ENCODE assay signal across 1 cellular context in genomic region chr4:77075869-77076801, GRCh38.
TF ChIP-seq lines count a peak whose summit lies in the region.

TSS of gene CCNI (minus strand) at chr4:77075989. CDS start at chr4:77066362, 9,627 bp downstream.

TF ChIP-seq in K562, 482 proteins besides CTCF, POLR2A, EP300 and RAD21 (continued from another document and continues in another):
- no peak; the same call in 1 of the 2 replicates for TF ChIP-seq RNF219 (CRISPR knock-in tag; IDR thresholded peaks at IDR 0.05)
- TF ChIP-seq MYC (IDR thresholded peaks at IDR 0.05; ENCODE audit: low read depth, low read length): peak; percentile 66; the same call in 1 of the 2 replicates
- peak; percentile 74 for TF ChIP-seq MYC (CRISPR knock-in tag; IDR thresholded peaks at IDR 0.05; ENCODE audit: borderline replicate concordance, low read depth)
- TF ChIP-seq NFXL1 (CRISPR knock-in tag; IDR thresholded peaks at IDR 0.05): no peak
- no peak for TF ChIP-seq STAG1 (CRISPR knock-in tag; IDR thresholded peaks at IDR 0.05; ENCODE audit: borderline replicate concordance)
- TF ChIP-seq MXD1 (CRISPR knock-in tag; IDR thresholded peaks at IDR 0.05; ENCODE audit: borderline replicate concordance, poor library complexity, severe bottlenecking): no peak
- no peak for TF ChIP-seq ZNF668 (CRISPR knock-in tag; IDR thresholded peaks at IDR 0.05)
- TF ChIP-seq STAT6 (CRISPR knock-in tag; IDR thresholded peaks at IDR 0.05): no peak
- no peak for TF ChIP-seq ZNF217 (CRISPR knock-in tag; IDR thresholded peaks at IDR 0.05)
- peak; percentile 21 to 69; a peak in 2 of 4 replicates for TF ChIP-seq RCOR1 (IDR thresholded peaks at IDR 0.05; ENCODE audit: borderline replicate concordance in 1 of 2, low read depth in 2 of 2, low read length in 2 of 2)
- TF ChIP-seq ZKSCAN8 (CRISPR knock-in tag; IDR thresholded peaks at IDR 0.05): no peak
- TF ChIP-seq GTF2F1 (IDR thresholded peaks at IDR 0.05; ENCODE audit: low read depth, low read length): no peak; the same call in 1 of the 2 replicates
- no peak for TF ChIP-seq TAF15 (IDR thresholded peaks at IDR 0.05; ENCODE audit: low read depth, low read length)
- TF ChIP-seq POLR2AphosphoS2 (IDR thresholded peaks at IDR 0.05; ENCODE audit: low read length): peak; percentile 83; the same call in 1 of the 2 replicates
- TF ChIP-seq ZNF445 (CRISPR knock-in tag; IDR thresholded peaks at IDR 0.05; ENCODE audit: low read depth): no peak
- peak; percentile 20; the same call in 1 of the 2 replicates for TF ChIP-seq TAL1 (IDR thresholded peaks at IDR 0.05)
- no peak for TF ChIP-seq IRF1 (CRISPR knock-in tag; IDR thresholded peaks at IDR 0.05; ENCODE audit: borderline replicate concordance)
- no peak for TF ChIP-seq POLR3G (IDR thresholded peaks at IDR 0.05; ENCODE audit: extremely low read depth, insufficient read length, insufficient replicate concordance)
- TF ChIP-seq CTBP1 (IDR thresholded peaks at IDR 0.05; ENCODE audit: borderline replicate concordance): peak; percentile 86
- no peak for TF ChIP-seq FOXK1 (CRISPR knock-in tag; IDR thresholded peaks at IDR 0.05; ENCODE audit: borderline replicate concordance)
- peak; percentile 71 for TF ChIP-seq NCOR1 (IDR thresholded peaks at IDR 0.05)
- TF ChIP-seq ZBTB2 (IDR thresholded peaks at IDR 0.05): peak; percentile 97
- TF ChIP-seq IRF9 (tag; IDR thresholded peaks at IDR 0.05): no peak
- TF ChIP-seq MITF (IDR thresholded peaks at IDR 0.05): no peak
- no peak for TF ChIP-seq SRSF3 (IDR thresholded peaks at IDR 0.05; ENCODE audit: insufficient read depth, low read length)
- no peak for TF ChIP-seq WHSC1 (IDR thresholded peaks at IDR 0.05; ENCODE audit: low read length)
- TF ChIP-seq E2F4 (CRISPR knock-in tag; IDR thresholded peaks at IDR 0.05; ENCODE audit: low read depth): peak; percentile 62; the same call in 1 of the 2 replicates
- no peak for TF ChIP-seq TBL1XR1 (IDR thresholded peaks at IDR 0.05; ENCODE audit: low read length in 2 of 2)
- TF ChIP-seq ELF1 (tag; IDR thresholded peaks at IDR 0.05): peak; percentile 93
- 0 out of 2 replicates have a peak, but pooled peaks have one; percentile 24 for TF ChIP-seq ZNF143 (CRISPR knock-in tag; IDR thresholded peaks at IDR 0.05)
- TF ChIP-seq NR4A1 (CRISPR knock-in tag; IDR thresholded peaks at IDR 0.05): no peak
- TF ChIP-seq NR4A1 (tag; IDR thresholded peaks at IDR 0.05): peak; percentile 84
- TF ChIP-seq ZBTB40 (IDR thresholded peaks at IDR 0.05): peak; percentile 79
- TF ChIP-seq ZBTB40 (CRISPR knock-in tag; IDR thresholded peaks at IDR 0.05): no peak
- no peak for TF ChIP-seq KLF16 (IDR thresholded peaks at IDR 0.05)
- TF ChIP-seq CREBBP (IDR thresholded peaks at IDR 0.05; ENCODE audit: low read depth, low read length): no peak
- peak; percentile 100 for TF ChIP-seq EP400 (IDR thresholded peaks at IDR 0.05)
- TF ChIP-seq ARID3A (IDR thresholded peaks at IDR 0.05; ENCODE audit: borderline replicate concordance, low read depth, low read length): no peak; the same call in 1 of the 2 replicates
- TF ChIP-seq PRMT5 (CRISPR knock-in tag; IDR thresholded peaks at IDR 0.05): no peak
